31 cellular contexts compared by ENCODE assay signal in genomic region chr22:32327066-32327465, GRCh38. TPM values are rescaled to one million over a fixed set of nuclear protein-coding genes. Genes with fewer than 3 reads are reported as not detected.
A peak's percentile ranks its signal among the peaks of the same experiment; 100 is the strongest.
DNase-seq lines count a peak whose midpoint lies in the region; ATAC-seq, FAIRE-seq and TF ChIP-seq lines count a peak whose summit lies in the region.
"Had no signal": no experiment of that assay in that cellular context is flagged by ENCODE, and none has a peak within 500 bp of the region (broad histone marks: within the 10 kb centered on the region; RNA-seq: fewer than 3 reads in every experiment).

No MANE protein-coding gene starts in this region.

- no peaks in the 10 kb centered on the region for H3K4me1 Mint-ChIP-seq in activated CD8-positive, alpha-beta memory T cell treated with anti-CD3 and anti-CD28 coated beads, Interleukin-2, amount 10 ng/mL, durations not matched to agents 7 days and 5 days
- H3K4me1 Mint-ChIP-seq: activated naive CD8-positive, alpha-beta T cell treated with anti-CD3 and anti-CD28 coated beads, Interleukin-2, amount 50 U/mL, for 24 hours; endodermal cell; naive thymus-derived CD8-positive, alpha-beta T cell had no signal

- peak; percentile 15 for DNase-seq in activated CD8-positive, alpha-beta memory T cell treated with anti-CD3 and anti-CD28 coated beads, Interleukin-2, amount 10 ng/mL, durations not matched to agents 7 days and 5 days
- no peak for DNase-seq in activated CD8-positive, alpha-beta memory T cell treated with anti-CD3 and anti-CD28 coated beads, Interleukin-2, amount 50 U/mL, for 4 hours
- DNase-seq in bronchial epithelial cell (ENCODE audit: low read depth) (peak; percentile 22), islet precursor cell (peak; percentile 15), vagina (ENCODE audit: extremely low spot score in 2 of 2) (peak; percentile 61 to 65)
- no peak for DNase-seq in stimulated activated CD4-positive, alpha-beta T cell treated with anti-CD3 and anti-CD28 coated beads, Interleukin-15, amount 100 ng/mL, for 24 hours
- DNase-seq in NK-92 treated with Interleukin-12 subunit alpha and Interleukin-12 subunit beta, amount 100 ng/mL, for 24 hours (lab: John Stamatoyannopoulos, UW), result no peak
- DNase-seq: ACHN; activated CD4-positive, alpha-beta T cell treated with anti-CD3 and anti-CD28 coated beads, Interleukin-2, amount 10 ng/mL, durations not matched to agents 7 days and 5 days; activated effector memory CD4-positive, alpha-beta T cell treated with anti-CD3 and anti-CD28 coated beads, Interleukin-2, amount 50 U/mL, for 16 hours; activated naive CD8-positive, alpha-beta T cell treated with anti-CD3 and anti-CD28 coated beads, Interleukin-2, amount 50 U/mL, for 24 hours; body of pancreas; C1 segment of cervical spinal cord; heart left ventricle; HFFc6; KG1; NCI-H1694; NCI-H2171 treated with DMSO at 0.1 percent for 48 hours; SK-N-SH had no signal

- H3K27me3 ChIP-seq in bronchial epithelial cell (ENCODE audit: control insufficient read depth, insufficient read depth, low read length) (peaks cover 2% of the 10 kb centered on the region), vagina (no peaks in the 10 kb centered on the region)
- H3K27me3 ChIP-seq: body of pancreas, heart left ventricle, right lobe of liver had no signal

- no peaks in the 10 kb centered on the region for H3K9me3 ChIP-seq in vagina
- H3K9me3 ChIP-seq: body of pancreas, heart left ventricle, right lobe of liver, SK-N-SH had no signal

- ATAC-seq in activated CD8-positive, alpha-beta memory T cell treated with anti-CD3 and anti-CD28 coated beads, Interleukin-2, amount 10 ng/mL, durations not matched to agents 7 days and 5 days, result no peak
- ATAC-seq in GM21528 (IDR thresholded peaks at IDR 0.05; ENCODE audit: low FRiP score, unreplicated experiment), result no peak
- ATAC-seq: activated naive CD8-positive, alpha-beta T cell treated with anti-CD3 and anti-CD28 coated beads, Interleukin-2, amount 50 U/mL, for 24 hours; body of pancreas; heart left ventricle; naive thymus-derived CD8-positive, alpha-beta T cell; right lobe of liver had no signal

- no peaks in the 10 kb centered on the region for H3K36me3 ChIP-seq in bronchial epithelial cell (ENCODE audit: control insufficient read depth, insufficient read depth, low read length)
- no peaks in the 10 kb centered on the region for H3K36me3 ChIP-seq in vagina
- H3K36me3 ChIP-seq: heart left ventricle, right lobe of liver had no signal

- FAIRE-seq in bronchial epithelial cell (lab: Jason Lieb, UNC), result peak; percentile 23
- FAIRE-seq: D721Med, urothelium cell line had no signal

- H3K4me3 ChIP-seq in bronchial epithelial cell (ENCODE audit: low read depth, low read length) (no peak overlapping the region), vagina (no peak overlapping the region)
- H3K4me3 ChIP-seq: body of pancreas, heart left ventricle, right lobe of liver had no signal

- no peaks in the 10 kb centered on the region for H3K36me3 Mint-ChIP-seq in activated CD8-positive, alpha-beta memory T cell treated with anti-CD3 and anti-CD28 coated beads, Interleukin-2, amount 10 ng/mL, durations not matched to agents 7 days and 5 days
- H3K36me3 Mint-ChIP-seq: mesothelial cell of epicardium; naive thymus-derived CD8-positive, alpha-beta T cell had no signal

- intact Hi-C loops in vagina (cut with DNase I), result no loop called here

- no peaks in the 10 kb centered on the region for H3K27me3 Mint-ChIP-seq in activated CD8-positive, alpha-beta memory T cell treated with anti-CD3 and anti-CD28 coated beads, Interleukin-2, amount 10 ng/mL, durations not matched to agents 7 days and 5 days
- H3K27me3 Mint-ChIP-seq: activated CD4-positive, alpha-beta T cell treated with anti-CD3 and anti-CD28 coated beads, Interleukin-2, amount 10 ng/mL, durations not matched to agents 7 days and 5 days had no signal

- H3K4me1 ChIP-seq in vagina, result no peaks in the 10 kb centered on the region
- H3K4me1 ChIP-seq: body of pancreas, heart left ventricle, parathyroid adenoma, right lobe of liver had no signal

- no peak for TF ChIP-seq POLR2A in vagina (IDR thresholded peaks at IDR 0.05)

- no peak overlapping the region for H3K27ac ChIP-seq in vagina
- H3K27ac ChIP-seq: body of pancreas, heart left ventricle, parathyroid adenoma, right lobe of liver, VCaP had no signal

- no peaks in the 10 kb centered on the region for H3K9me3 Mint-ChIP-seq in activated CD8-positive, alpha-beta memory T cell treated with anti-CD3 and anti-CD28 coated beads, Interleukin-2, amount 10 ng/mL, durations not matched to agents 7 days and 5 days (ENCODE audit: low read depth)
- H3K9me3 Mint-ChIP-seq: activated CD4-positive, alpha-beta T cell treated with anti-CD3 and anti-CD28 coated beads, Interleukin-2, amount 10 ng/mL, durations not matched to agents 7 days and 5 days; activated naive CD8-positive, alpha-beta T cell treated with anti-CD3 and anti-CD28 coated beads, Interleukin-2, amount 50 U/mL, for 24 hours; HFFc6; mesothelial cell of epicardium; naive thymus-derived CD8-positive, alpha-beta T cell had no signal

- CTCF ChIA-PET in activated CD8-positive, alpha-beta memory T cell treated with anti-CD3 and anti-CD28 coated beads, Interleukin-2, amount 10 ng/mL, durations not matched to agents 7 days and 5 days (lab: Charles Lee), result no interaction called here

- no peak overlapping the region for H3K4me3 Mint-ChIP-seq in activated CD8-positive, alpha-beta memory T cell treated with anti-CD3 and anti-CD28 coated beads, Interleukin-2, amount 10 ng/mL, durations not matched to agents 7 days and 5 days
- H3K4me3 Mint-ChIP-seq: activated CD4-positive, alpha-beta T cell treated with anti-CD3 and anti-CD28 coated beads, Interleukin-2, amount 10 ng/mL, durations not matched to agents 7 days and 5 days; activated naive CD8-positive, alpha-beta T cell treated with anti-CD3 and anti-CD28 coated beads, Interleukin-2, amount 50 U/mL, for 24 hours; endodermal cell; HFFc6; mesothelial cell of epicardium; naive thymus-derived CD8-positive, alpha-beta T cell had no signal

- TF ChIP-seq CTCF in bronchial epithelial cell (IDR thresholded peaks at IDR 0.05; ENCODE audit: insufficient read depth, low read length, severe bottlenecking) (no peak), vagina (IDR thresholded peaks at IDR 0.05) (no peak)

- H3K27ac Mint-ChIP-seq in activated CD8-positive, alpha-beta memory T cell treated with anti-CD3 and anti-CD28 coated beads, Interleukin-2, amount 10 ng/mL, durations not matched to agents 7 days and 5 days, result no peak overlapping the region
- H3K27ac Mint-ChIP-seq: activated CD4-positive, alpha-beta T cell treated with anti-CD3 and anti-CD28 coated beads, Interleukin-2, amount 10 ng/mL, durations not matched to agents 7 days and 5 days; activated naive CD8-positive, alpha-beta T cell treated with anti-CD3 and anti-CD28 coated beads, Interleukin-2, amount 50 U/mL, for 24 hours; endodermal cell; HFFc6; mesothelial cell of epicardium; naive thymus-derived CD8-positive, alpha-beta T cell had no signal

RNA-seq across cellular contexts. Expression of gene RFPL3, which starts 30.6 kb away (rescaled TPM):
- total RNA-seq in activated CD8-positive, alpha-beta memory T cell treated with anti-CD3 and anti-CD28 coated beads, Interleukin-2, amount 10 ng/mL, durations not matched to agents 7 days and 5 days, result not detected
- total RNA-seq in bronchial epithelial cell (not detected in 2 replicates), vagina (not detected)
- total RNA-seq: activated CD4-positive, alpha-beta T cell treated with anti-CD3 and anti-CD28 coated beads, Interleukin-2, amount 10 ng/mL, durations not matched to agents 7 days and 5 days; body of pancreas; endodermal cell; G401; heart left ventricle; HFFc6; HT1080; mesothelial cell of epicardium; naive thymus-derived CD8-positive, alpha-beta T cell; right lobe of liver; T-helper 2 cell treated with Interferon-gamma antibody and Interleukin-4, amounts not matched to agents 100 ng/mL and 5 ng/mL, for 36 hours had no signal

Comparison
In these comparisons a context has a peak if more than half of its experiments do, and no peak if none do; other contexts are left out.
1. DNase-seq: peak in activated CD8-positive, alpha-beta memory T cell treated with anti-CD3 and anti-CD28 coated beads, Interleukin-2, amount 10 ng/mL, durations not matched to agents 7 days and 5 days (single experiment), bronchial epithelial cell (single experiment), islet precursor cell (single experiment) and vagina (2 of 2); none in activated CD8-positive, alpha-beta memory T cell treated with anti-CD3 and anti-CD28 coated beads, Interleukin-2, amount 50 U/mL, for 4 hours (single experiment), stimulated activated CD4-positive, alpha-beta T cell treated with anti-CD3 and anti-CD28 coated beads, Interleukin-15, amount 100 ng/mL, for 24 hours (single experiment) and NK-92 treated with Interleukin-12 subunit alpha and Interleukin-12 subunit beta, amount 100 ng/mL, for 24 hours (single experiment).